Comparison of ENCODE assay signal across 8 cellular contexts in genomic region chr15:76903251-76903681, GRCh38. TPM values are rescaled to one million over a fixed set of nuclear protein-coding genes. Genes with fewer than 3 reads are reported as not detected.
DNase-seq lines count a peak whose midpoint lies in the region; ATAC-seq lines count a peak whose summit lies in the region.

No MANE protein-coding gene starts in this region.

- CTCF ChIA-PET in activated CD8-positive, alpha-beta memory T cell treated with anti-CD3 and anti-CD28 coated beads, Interleukin-2, amount 10 ng/mL, durations not matched to agents 7 days and 5 days (lab: Charles Lee) = interaction anchor here (1.1 to 1.8 kb wide), 4 partner anchors 17 to 590 kb away, joined by 3 to 5 read pairs (median 4); no protein-coding TSS in a partner anchor
- CTCF ChIA-PET in activated CD4-positive, alpha-beta memory T cell treated with anti-CD3 and anti-CD28 coated beads, Interleukin-2, amount 10 ng/mL, durations not matched to agents 7 days and 5 days (lab: Charles Lee) = interaction anchor here (1.0 to 1.1 kb wide), 4 partner anchors 28 to 168 kb away, joined by 3 to 4 read pairs (median 3); partner anchors contain the start of genes RCN2 and TSPAN3

- no peak overlapping the region for H3K27ac ChIP-seq in Karpas-422 (ENCODE audit: low read length)

- H3K27me3 Mint-ChIP-seq in activated CD8-positive, alpha-beta memory T cell treated with anti-CD3 and anti-CD28 coated beads, Interleukin-2, amount 10 ng/mL, durations not matched to agents 7 days and 5 days = peaks cover 4% of the 10 kb centered on the region
- H3K27me3 Mint-ChIP-seq in activated CD4-positive, alpha-beta memory T cell treated with anti-CD3 and anti-CD28 coated beads, Interleukin-2, amount 10 ng/mL, durations not matched to agents 7 days and 5 days = peaks cover 2% of the 10 kb centered on the region

- H3K9me3 ChIP-seq in Karpas-422 (ENCODE audit: low read length) = no peaks in the 10 kb centered on the region

- no peak overlapping the region for H2AFZ ChIP-seq in Karpas-422 (ENCODE audit: low read length)

- peak overlapping the region; percentile 33 for H3K27ac Mint-ChIP-seq in activated CD8-positive, alpha-beta memory T cell treated with anti-CD3 and anti-CD28 coated beads, Interleukin-2, amount 10 ng/mL, durations not matched to agents 7 days and 5 days
- H3K27ac Mint-ChIP-seq in activated CD4-positive, alpha-beta memory T cell treated with anti-CD3 and anti-CD28 coated beads, Interleukin-2, amount 10 ng/mL, durations not matched to agents 7 days and 5 days = no peak overlapping the region

- H3K36me3 Mint-ChIP-seq in activated CD8-positive, alpha-beta memory T cell treated with anti-CD3 and anti-CD28 coated beads, Interleukin-2, amount 10 ng/mL, durations not matched to agents 7 days and 5 days = peaks cover 10% of the 10 kb centered on the region
- H3K36me3 Mint-ChIP-seq in activated CD4-positive, alpha-beta memory T cell treated with anti-CD3 and anti-CD28 coated beads, Interleukin-2, amount 10 ng/mL, durations not matched to agents 7 days and 5 days (ENCODE audit: low read depth) = peaks cover 4% of the 10 kb centered on the region

- H3K27me3 ChIP-seq in Karpas-422 (ENCODE audit: low read length) = no peaks in the 10 kb centered on the region

- peak overlapping the region; percentile 41 for H3K4me3 Mint-ChIP-seq in activated CD8-positive, alpha-beta memory T cell treated with anti-CD3 and anti-CD28 coated beads, Interleukin-2, amount 10 ng/mL, durations not matched to agents 7 days and 5 days
- peak overlapping the region; percentile 86 for H3K4me3 Mint-ChIP-seq in activated CD4-positive, alpha-beta memory T cell treated with anti-CD3 and anti-CD28 coated beads, Interleukin-2, amount 10 ng/mL, durations not matched to agents 7 days and 5 days

- no peak overlapping the region for H3K9ac ChIP-seq in Karpas-422 (ENCODE audit: low read length)

- H3K9me3 Mint-ChIP-seq in activated CD8-positive, alpha-beta memory T cell treated with anti-CD3 and anti-CD28 coated beads, Interleukin-2, amount 10 ng/mL, durations not matched to agents 7 days and 5 days (ENCODE audit: low read depth) = no peaks in the 10 kb centered on the region
- no peaks in the 10 kb centered on the region for H3K9me3 Mint-ChIP-seq in activated CD4-positive, alpha-beta memory T cell treated with anti-CD3 and anti-CD28 coated beads, Interleukin-2, amount 10 ng/mL, durations not matched to agents 7 days and 5 days

- no peak for ATAC-seq in activated CD8-positive, alpha-beta memory T cell treated with anti-CD3 and anti-CD28 coated beads, Interleukin-2, amount 10 ng/mL, durations not matched to agents 7 days and 5 days
- ATAC-seq in HG02938 (IDR thresholded peaks at IDR 0.05; ENCODE audit: unreplicated experiment) = no peak

- H3K4me1 Mint-ChIP-seq in activated CD8-positive, alpha-beta memory T cell treated with anti-CD3 and anti-CD28 coated beads, Interleukin-2, amount 10 ng/mL, durations not matched to agents 7 days and 5 days = peaks cover 31% of the 10 kb centered on the region
- peaks cover 34% of the 10 kb centered on the region for H3K4me1 Mint-ChIP-seq in activated CD4-positive, alpha-beta memory T cell treated with anti-CD3 and anti-CD28 coated beads, Interleukin-2, amount 10 ng/mL, durations not matched to agents 7 days and 5 days

- H4K20me1 ChIP-seq in Karpas-422 (ENCODE audit: insufficient read depth, low read depth, low read length) = no peaks in the 10 kb centered on the region

- H3K36me3 ChIP-seq in Karpas-422 (ENCODE audit: insufficient read depth, low read length) = no peaks in the 10 kb centered on the region

- peaks cover 20% of the 10 kb centered on the region for H3K4me1 ChIP-seq in Karpas-422 (ENCODE audit: low read length)

- no peak overlapping the region for H3K4me3 ChIP-seq in Karpas-422 (ENCODE audit: low read length)

- H3K9me2 ChIP-seq in Karpas-422 (replicated peaks; ENCODE audit: insufficient read depth, low read length) = no peaks in the 10 kb centered on the region

- DNase-seq in activated CD8-positive, alpha-beta memory T cell treated with anti-CD3 and anti-CD28 coated beads, Interleukin-2, amount 10 ng/mL, durations not matched to agents 7 days and 5 days = no peak
- no peak for DNase-seq in activated CD8-positive, alpha-beta memory T cell treated with anti-CD3 and anti-CD28 coated beads, Interleukin-2, amount 50 U/mL, for 48 hours
- DNase-seq in Karpas-422 (peak; percentile 66), inferior parietal cortex (ENCODE audit: extremely low spot score) (peak; percentile 23), islet precursor cell (no peak), UCSD-AML1 (lab: John Stamatoyannopoulos, UW; ENCODE audit: unreplicated experiment) (no peak)
- DNase-seq in activated CD4-positive, alpha-beta memory T cell treated with anti-CD3 and anti-CD28 coated beads, Interleukin-2, amount 10 ng/mL, durations not matched to agents 7 days and 5 days = no peak

- H3K4me2 ChIP-seq in Karpas-422 (ENCODE audit: low read depth, low read length, poor library complexity, severe bottlenecking) = no peak overlapping the region

- H3K79me2 ChIP-seq in Karpas-422 (ENCODE audit: low read length) = no peaks in the 10 kb centered on the region

- POLR2A ChIA-PET in activated CD4-positive, alpha-beta memory T cell treated with anti-CD3 and anti-CD28 coated beads, Interleukin-2, amount 10 ng/mL, durations not matched to agents 7 days and 5 days (lab: Charles Lee) = interaction anchor here (1.2 to 1.7 kb wide), 2 partner anchors 92 to 94 kb away, joined by 3 to 6 read pairs; partner anchors contain the start of gene PSTPIP1

RNA-seq across cellular contexts. Expression of gene SCAPER, which starts 1.9 kb away (rescaled TPM):
- total RNA-seq in activated CD8-positive, alpha-beta memory T cell treated with anti-CD3 and anti-CD28 coated beads, Interleukin-2, amount 10 ng/mL, durations not matched to agents 7 days and 5 days = 10 to 100 TPM; 20.4 to 29.5 TPM
- 4.3 and 6.3 TPM in 2 replicates for total RNA-seq in Karpas-422 (2014; rRNA removed; shearing (Covaris generic); ENCODE audit: low replicate concordance)
- total RNA-seq in activated CD4-positive, alpha-beta memory T cell treated with anti-CD3 and anti-CD28 coated beads, Interleukin-2, amount 10 ng/mL, durations not matched to agents 7 days and 5 days = 10 to 100 TPM; 19.2 to 21.9 TPM

RNA-seq across cellular contexts. Expression of gene RCN2, which starts 28.3 kb away (rescaled TPM):
- total RNA-seq in activated CD8-positive, alpha-beta memory T cell treated with anti-CD3 and anti-CD28 coated beads, Interleukin-2, amount 10 ng/mL, durations not matched to agents 7 days and 5 days = 10 to 100 TPM; 22.5 to 28.6 TPM
- 69.3 and 84.8 TPM in 2 replicates for total RNA-seq in Karpas-422 (2014; rRNA removed; shearing (Covaris generic); ENCODE audit: low replicate concordance)
- 10 to 100 TPM; 23.0 to 24.9 TPM for total RNA-seq in activated CD4-positive, alpha-beta memory T cell treated with anti-CD3 and anti-CD28 coated beads, Interleukin-2, amount 10 ng/mL, durations not matched to agents 7 days and 5 days

Comparison
In these comparisons a context has a peak if more than half of its experiments do, and no peak if none do; other contexts are left out.
1. DNase-seq: peak in Karpas-422 (single experiment) and inferior parietal cortex (single experiment); none in activated CD8-positive, alpha-beta memory T cell treated with anti-CD3 and anti-CD28 coated beads, Interleukin-2, amount 10 ng/mL, durations not matched to agents 7 days and 5 days (single experiment), activated CD8-positive, alpha-beta memory T cell treated with anti-CD3 and anti-CD28 coated beads, Interleukin-2, amount 50 U/mL, for 48 hours (single experiment), activated CD4-positive, alpha-beta memory T cell treated with anti-CD3 and anti-CD28 coated beads, Interleukin-2, amount 10 ng/mL, durations not matched to agents 7 days and 5 days (single experiment), islet precursor cell (single experiment) and UCSD-AML1 (single experiment).